In the genomic region with DNA sequence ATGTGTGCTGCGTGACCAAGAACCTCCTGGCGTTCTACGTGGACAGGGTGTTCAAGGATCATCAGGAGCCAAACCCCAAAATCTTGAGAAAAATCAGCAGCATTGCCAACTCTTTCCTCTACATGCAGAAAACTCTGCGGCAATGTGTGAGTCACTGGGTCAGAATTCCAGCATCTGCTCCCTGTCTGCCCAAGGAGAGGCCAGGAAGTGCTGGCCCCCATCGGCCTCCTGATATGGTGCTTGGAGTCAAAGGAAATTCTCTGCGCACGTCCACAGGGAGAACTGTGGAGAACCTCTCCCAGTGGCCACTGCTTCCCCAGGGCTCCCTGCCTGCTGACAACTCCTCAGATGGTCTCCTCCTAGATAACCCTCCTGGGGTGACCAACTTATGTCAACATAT, we compare ENCODE assay signal across 3 cellular contexts.
TF ChIP-seq lines count a peak whose summit lies in the region.

No MANE protein-coding gene starts in this region.

TF ChIP-seq in HepG2, 621 proteins besides CTCF, POLR2A, EP300 and RAD21:
- TF ChIP-seq THAP8 (CRISPR knock-in tag; IDR thresholded peaks at IDR 0.05; ENCODE audit: borderline replicate concordance) (no peak), ZNF567 (CRISPR knock-in tag; IDR thresholded peaks at IDR 0.05; ENCODE audit: borderline replicate concordance) (no peak), ZNF143 (CRISPR knock-in tag; IDR thresholded peaks at IDR 0.05) (no peak), KLF11 (CRISPR knock-in tag; IDR thresholded peaks at IDR 0.05) (no peak), WIZ (CRISPR knock-in tag; IDR thresholded peaks at IDR 0.05) (no peak), TCF12 (IDR thresholded peaks at IDR 0.05) (no peak), TCF12 (CRISPR knock-in tag; IDR thresholded peaks at IDR 0.05) (no peak), NR1H2 (CRISPR knock-in tag; IDR thresholded peaks at IDR 0.05; ENCODE audit: borderline replicate concordance, low read depth) (no peak), PHF21A (CRISPR knock-in tag; IDR thresholded peaks at IDR 0.05) (no peak), ZNF331 (CRISPR knock-in tag; IDR thresholded peaks at IDR 0.05) (no peak), MYNN (CRISPR knock-in tag; IDR thresholded peaks at IDR 0.05; ENCODE audit: low read depth) (no peak), ZNF10 (CRISPR knock-in tag; IDR thresholded peaks at IDR 0.05; ENCODE audit: borderline replicate concordance, low read depth) (no peak), HOXA3 (CRISPR knock-in tag; IDR thresholded peaks at IDR 0.05) (no peak), ZNF20 (CRISPR knock-in tag; IDR thresholded peaks at IDR 0.05) (no peak)
- TF ChIP-seq, protein P1, sequence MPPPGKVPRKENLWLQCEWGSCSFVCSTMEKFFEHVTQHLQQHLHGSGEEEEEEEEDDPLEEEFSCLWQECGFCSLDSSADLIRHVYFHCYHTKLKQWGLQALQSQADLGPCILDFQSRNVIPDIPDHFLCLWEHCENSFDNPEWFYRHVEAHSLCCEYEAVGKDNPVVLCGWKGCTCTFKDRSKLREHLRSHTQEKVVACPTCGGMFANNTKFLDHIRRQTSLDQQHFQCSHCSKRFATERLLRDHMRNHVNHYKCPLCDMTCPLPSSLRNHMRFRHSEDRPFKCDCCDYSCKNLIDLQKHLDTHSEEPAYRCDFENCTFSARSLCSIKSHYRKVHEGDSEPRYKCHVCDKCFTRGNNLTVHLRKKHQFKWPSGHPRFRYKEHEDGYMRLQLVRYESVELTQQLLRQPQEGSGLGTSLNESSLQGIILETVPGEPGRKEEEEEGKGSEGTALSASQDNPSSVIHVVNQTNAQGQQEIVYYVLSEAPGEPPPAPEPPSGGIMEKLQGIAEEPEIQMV (CRISPR knock-in tag; IDR thresholded peaks at IDR 0.05; ENCODE audit: low read depth), result no peak
TF ChIP-seq in HepG2: peak in this region for 0.

TF ChIP-seq in SK-N-SH, 30 proteins besides CTCF, POLR2A, EP300 and RAD21 (continues in another document):
- TF ChIP-seq REST (IDR thresholded peaks at IDR 0.05; ENCODE audit: low read depth, low read length), result no peak
- TF ChIP-seq, protein P2, sequence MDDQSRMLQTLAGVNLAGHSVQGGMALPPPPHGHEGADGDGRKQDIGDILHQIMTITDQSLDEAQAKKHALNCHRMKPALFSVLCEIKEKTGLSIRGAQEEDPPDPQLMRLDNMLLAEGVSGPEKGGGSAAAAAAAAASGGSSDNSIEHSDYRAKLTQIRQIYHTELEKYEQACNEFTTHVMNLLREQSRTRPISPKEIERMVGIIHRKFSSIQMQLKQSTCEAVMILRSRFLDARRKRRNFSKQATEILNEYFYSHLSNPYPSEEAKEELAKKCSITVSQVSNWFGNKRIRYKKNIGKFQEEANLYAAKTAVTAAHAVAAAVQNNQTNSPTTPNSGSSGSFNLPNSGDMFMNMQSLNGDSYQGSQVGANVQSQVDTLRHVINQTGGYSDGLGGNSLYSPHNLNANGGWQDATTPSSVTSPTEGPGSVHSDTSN (IDR thresholded peaks at IDR 0.05), result no peak
- TF ChIP-seq, protein P3, sequence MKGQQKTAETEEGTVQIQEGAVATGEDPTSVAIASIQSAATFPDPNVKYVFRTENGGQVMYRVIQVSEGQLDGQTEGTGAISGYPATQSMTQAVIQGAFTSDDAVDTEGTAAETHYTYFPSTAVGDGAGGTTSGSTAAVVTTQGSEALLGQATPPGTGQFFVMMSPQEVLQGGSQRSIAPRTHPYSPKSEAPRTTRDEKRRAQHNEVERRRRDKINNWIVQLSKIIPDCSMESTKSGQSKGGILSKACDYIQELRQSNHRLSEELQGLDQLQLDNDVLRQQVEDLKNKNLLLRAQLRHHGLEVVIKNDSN (IDR thresholded peaks at IDR 0.05; ENCODE audit: borderline replicate concordance, low read depth), result no peak
- no peak for TF ChIP-seq RCOR1 (IDR thresholded peaks at IDR 0.05; ENCODE audit: low read length)
- TF ChIP-seq TCF12 (IDR thresholded peaks at IDR 0.05), result peak; percentile 71
- TF ChIP-seq SMC3 (IDR thresholded peaks at IDR 0.05; ENCODE audit: low read depth, low read length), result no peak
- TF ChIP-seq YY1 (IDR thresholded peaks at IDR 0.05; ENCODE audit: low read depth), result no peak
- no peak for TF ChIP-seq SIN3A (IDR thresholded peaks at IDR 0.05; ENCODE audit: borderline replicate concordance, low read depth, low read length)
- no peak for TF ChIP-seq USF2 (IDR thresholded peaks at IDR 0.05; ENCODE audit: borderline replicate concordance, low read depth, low read length)
- TF ChIP-seq FOXM1 (IDR thresholded peaks at IDR 0.05; ENCODE audit: low read depth), result no peak
- TF ChIP-seq MEF2A (IDR thresholded peaks at IDR 0.05; ENCODE audit: borderline replicate concordance, low read depth), result no peak
- TF ChIP-seq FOXJ3 (CRISPR knock-in tag; IDR thresholded peaks at IDR 0.05), result no peak
- TF ChIP-seq GABPA (IDR thresholded peaks at IDR 0.05; ENCODE audit: low read depth), result no peak
- TF ChIP-seq JUND (IDR thresholded peaks at IDR 0.05), result no peak
- TF ChIP-seq GATA2 (CRISPR knock-in tag; IDR thresholded peaks at IDR 0.05), result no peak
- no peak for TF ChIP-seq MXI1 (IDR thresholded peaks at IDR 0.05; ENCODE audit: low read depth, low read length)
- TF ChIP-seq MAX (IDR thresholded peaks at IDR 0.05; ENCODE audit: low read depth), result 0 out of 2 replicates have a peak, but pooled peaks have one; percentile 19
- TF ChIP-seq, protein P4, sequence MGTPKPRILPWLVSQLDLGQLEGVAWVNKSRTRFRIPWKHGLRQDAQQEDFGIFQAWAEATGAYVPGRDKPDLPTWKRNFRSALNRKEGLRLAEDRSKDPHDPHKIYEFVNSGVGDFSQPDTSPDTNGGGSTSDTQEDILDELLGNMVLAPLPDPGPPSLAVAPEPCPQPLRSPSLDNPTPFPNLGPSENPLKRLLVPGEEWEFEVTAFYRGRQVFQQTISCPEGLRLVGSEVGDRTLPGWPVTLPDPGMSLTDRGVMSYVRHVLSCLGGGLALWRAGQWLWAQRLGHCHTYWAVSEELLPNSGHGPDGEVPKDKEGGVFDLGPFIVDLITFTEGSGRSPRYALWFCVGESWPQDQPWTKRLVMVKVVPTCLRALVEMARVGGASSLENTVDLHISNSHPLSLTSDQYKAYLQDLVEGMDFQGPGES (IDR thresholded peaks at IDR 0.05; ENCODE audit: low read depth, low read length), result no peak

TF ChIP-seq in GM12891, 5 proteins besides CTCF, POLR2A, EP300 and RAD21:
- TF ChIP-seq POLR2AphosphoS5 (IDR thresholded peaks at IDR 0.05; ENCODE audit: low read depth, low read length) (no peak), POU2F2 (IDR thresholded peaks at IDR 0.05; ENCODE audit: low read depth, low read length) (no peak), SPI1 (IDR thresholded peaks at IDR 0.05; ENCODE audit: low read depth, low read length) (no peak), PAX5 (IDR thresholded peaks at IDR 0.05; ENCODE audit: insufficient read depth, low read length, severe bottlenecking) (no peak), TAF1 (IDR thresholded peaks at IDR 0.05; ENCODE audit: low read depth, low read length) (no peak)
TF ChIP-seq in GM12891: peak in this region for 0.
